In genomic region chr3:108305484-108306172, GRCh38 we compare ENCODE assay signal across 13 cellular contexts. TPM values are rescaled to one million over a fixed set of nuclear protein-coding genes. Genes with fewer than 3 reads are reported as not detected.
DNase-seq lines count a peak whose midpoint lies in the region; ATAC-seq and TF ChIP-seq lines count a peak whose summit lies in the region.
"Had no signal": no experiment of that assay in that cellular context is flagged by ENCODE, and none has a peak within 500 bp of the region (broad histone marks: within the 10 kb centered on the region; RNA-seq: fewer than 3 reads in every experiment).

No MANE protein-coding gene starts in this region.

- H3F3A ChIP-seq in PC-3 (ENCODE audit: low read length, unreplicated experiment): no peaks in the 10 kb centered on the region

- H3K4me1 Mint-ChIP-seq in activated naive CD8-positive, alpha-beta T cell treated with anti-CD3 and anti-CD28 coated beads, Interleukin-2, amount 10 ng/mL, durations not matched to agents 7 days and 5 days: peaks cover 41% of the 10 kb centered on the region
- peaks cover 35% of the 10 kb centered on the region for H3K4me1 Mint-ChIP-seq in activated naive CD8-positive, alpha-beta T cell treated with anti-CD3 and anti-CD28 coated beads for 36 hours
- H3K4me1 Mint-ChIP-seq: nephron had no signal

- TF ChIP-seq POLR2A in upper lobe of left lung (IDR thresholded peaks at IDR 0.05): no peak

- CTCF ChIA-PET in PC-3 (lab: Charles Lee): interaction anchor here (0.5 to 0.6 kb wide), 2 partner anchors 38 to 79 kb away, joined by 3 to 4 read pairs; no protein-coding TSS in a partner anchor

- POLR2A ChIA-PET in activated naive CD8-positive, alpha-beta T cell treated with anti-CD3 and anti-CD28 coated beads, Interleukin-2, amount 10 ng/mL, durations not matched to agents 7 days and 5 days (lab: Charles Lee): no interaction called here
- POLR2A ChIA-PET in PC-3 (lab: Charles Lee; ENCODE audit: unreplicated experiment): no interaction called here

- H3K36me3 ChIP-seq in PC-3 (ENCODE audit: low read depth, low read length) (no peaks in the 10 kb centered on the region), upper lobe of left lung (no peaks in the 10 kb centered on the region)
- H3K36me3 ChIP-seq: BE2C had no signal

- H3K4me1 ChIP-seq in PC-3 (ENCODE audit: insufficient read depth, low read length): peaks cover 30% of the 10 kb centered on the region
- H3K4me1 ChIP-seq in upper lobe of left lung: peaks cover 0 to 2% (median 0%) of the 10 kb centered on the region in 4 donors

- ATAC-seq in activated naive CD8-positive, alpha-beta T cell treated with anti-CD3 and anti-CD28 coated beads, Interleukin-2, amount 10 ng/mL, durations not matched to agents 7 days and 5 days (ENCODE audit: low read depth): no peak
- ATAC-seq in PC-3 (peak; percentile 97), upper lobe of left lung (ENCODE audit: low FRiP score in 2 of 2) (peak; percentile 31 to 78), GM18861 (IDR thresholded peaks at IDR 0.05; ENCODE audit: unreplicated experiment) (no peak), HG03280 (IDR thresholded peaks at IDR 0.05; ENCODE audit: unreplicated experiment) (no peak)

- no peak for DNase-seq in activated naive CD8-positive, alpha-beta T cell treated with anti-CD3 and anti-CD28 coated beads, Interleukin-2, amount 10 ng/mL, durations not matched to agents 7 days and 5 days
- no peak for DNase-seq in activated naive CD8-positive, alpha-beta T cell treated with anti-CD3 and anti-CD28 coated beads for 36 hours
- DNase-seq in PC-3 (peak; percentile 94), fibroblast of mammary gland (ENCODE audit: low read depth) (peak; percentile 11), upper lobe of left lung (peak in 1 of 2 donors; percentile 75), NCI-H526 treated with DMSO at 0.1 percent for 48 hours (lab: John Stamatoyannopoulos, UW) (no peak)
- DNase-seq: BE2C, H9, NCI-H524 had no signal

- TF ChIP-seq EP300 in upper lobe of left lung (IDR thresholded peaks at IDR 0.05): no peak

- intact Hi-C loops in PC-3 (cut with micrococcal nuclease): loop anchor here (10.0 kb wide), 1 partner anchor 169 kb away; no protein-coding TSS in a partner anchor

- no peak overlapping the region for H2AFZ ChIP-seq in PC-3 (ENCODE audit: low read length)

- no peaks in the 10 kb centered on the region for H4K20me1 ChIP-seq in PC-3 (ENCODE audit: low read length)

- H3K79me2 ChIP-seq in PC-3 (ENCODE audit: low read length): no peaks in the 10 kb centered on the region

- no peak overlapping the region for H3K4me3 Mint-ChIP-seq in activated naive CD8-positive, alpha-beta T cell treated with anti-CD3 and anti-CD28 coated beads, Interleukin-2, amount 10 ng/mL, durations not matched to agents 7 days and 5 days
- no peak overlapping the region for H3K4me3 Mint-ChIP-seq in activated naive CD8-positive, alpha-beta T cell treated with anti-CD3 and anti-CD28 coated beads for 36 hours
- H3K4me3 Mint-ChIP-seq: H9, nephron had no signal

- peak overlapping the region; percentile 25; the same call in 1 of the 2 replicates for H3K27ac ChIP-seq in PC-3 (ENCODE audit: low read length)
- H3K27ac ChIP-seq in upper lobe of left lung: no peak overlapping the region

- peaks cover 35% of the 10 kb centered on the region for H3K36me3 Mint-ChIP-seq in activated naive CD8-positive, alpha-beta T cell treated with anti-CD3 and anti-CD28 coated beads, Interleukin-2, amount 10 ng/mL, durations not matched to agents 7 days and 5 days
- H3K36me3 Mint-ChIP-seq in activated naive CD8-positive, alpha-beta T cell treated with anti-CD3 and anti-CD28 coated beads for 36 hours: peaks cover 6% of the 10 kb centered on the region

- peaks cover 12% of the 10 kb centered on the region for H3K9me3 Mint-ChIP-seq in activated naive CD8-positive, alpha-beta T cell treated with anti-CD3 and anti-CD28 coated beads, Interleukin-2, amount 10 ng/mL, durations not matched to agents 7 days and 5 days
- H3K9me3 Mint-ChIP-seq in activated naive CD8-positive, alpha-beta T cell treated with anti-CD3 and anti-CD28 coated beads for 36 hours: peaks cover 3% of the 10 kb centered on the region

- TF ChIP-seq CTCF in PC-3 (conservative IDR thresholded peaks at IDR 0.05; ENCODE audit: low read depth, low read length) (peak; percentile 15; the same call in 1 of the 2 replicates), fibroblast of mammary gland (conservative IDR thresholded peaks at IDR 0.05; ENCODE audit: control insufficient read depth, insufficient read depth, low read depth, low read length) (no peak), upper lobe of left lung (IDR thresholded peaks at IDR 0.05) (no peak)

- peaks cover 2% of the 10 kb centered on the region for H3K27me3 Mint-ChIP-seq in activated naive CD8-positive, alpha-beta T cell treated with anti-CD3 and anti-CD28 coated beads, Interleukin-2, amount 10 ng/mL, durations not matched to agents 7 days and 5 days
- H3K27me3 Mint-ChIP-seq in activated naive CD8-positive, alpha-beta T cell treated with anti-CD3 and anti-CD28 coated beads for 36 hours: no peaks in the 10 kb centered on the region

- BruUV-seq in PC-3 (replicated peaks; lab: Mats Ljungman, UMichigan): no TSS peak

- H3K9ac ChIP-seq in PC-3 (ENCODE audit: low read length): no peak overlapping the region

- H3K4me3 ChIP-seq in PC-3 (ENCODE audit: low read length) (no peak overlapping the region), fibroblast of mammary gland (ENCODE audit: control insufficient read depth, low read depth, low read length) (no peak overlapping the region), upper lobe of left lung (no peak overlapping the region)

- no peaks in the 10 kb centered on the region for H3K9me2 ChIP-seq in PC-3 (replicated peaks; ENCODE audit: low read length)

- peaks cover 6% of the 10 kb centered on the region for H3K9me3 ChIP-seq in PC-3 (ENCODE audit: low read length)
- H3K9me3 ChIP-seq in upper lobe of left lung: peaks cover 0 to 4% (median 0%) of the 10 kb centered on the region in 4 donors
- H3K9me3 ChIP-seq: BE2C had no signal

- WGBS in upper lobe of left lung, 2 donors: 71 to 72% methylated on average over 1 of the region's 1 CpG

- H3K27me3 ChIP-seq in PC-3 (ENCODE audit: low read length) (no peaks in the 10 kb centered on the region), upper lobe of left lung (no peaks in the 10 kb centered on the region)
- H3K27me3 ChIP-seq: BE2C had no signal

- H3K27ac Mint-ChIP-seq in activated naive CD8-positive, alpha-beta T cell treated with anti-CD3 and anti-CD28 coated beads, Interleukin-2, amount 10 ng/mL, durations not matched to agents 7 days and 5 days: peak overlapping the region; percentile 38
- H3K27ac Mint-ChIP-seq in activated naive CD8-positive, alpha-beta T cell treated with anti-CD3 and anti-CD28 coated beads for 36 hours: no peak overlapping the region
- H3K27ac Mint-ChIP-seq: nephron had no signal

- H3K4me2 ChIP-seq in PC-3 (ENCODE audit: low read length): peak overlapping the region; percentile 20

RNA-seq across cellular contexts. Expression of gene HHLA2, which starts 9.3 kb away (rescaled TPM):
- 1 to 10 TPM; 3.9 to 4.0 TPM for total RNA-seq in activated naive CD8-positive, alpha-beta T cell treated with anti-CD3 and anti-CD28 coated beads, Interleukin-2, amount 10 ng/mL, durations not matched to agents 7 days and 5 days
- 1 to 10 TPM; 1.1 to 1.3 TPM for total RNA-seq in activated naive CD8-positive, alpha-beta T cell treated with anti-CD3 and anti-CD28 coated beads for 36 hours
- total RNA-seq in PC-3 (2014; rRNA removed) (not detected in 2 replicates), upper lobe of left lung (10 to 100 TPM in 1 of 6 donors, 1 to 10 TPM in 3, under 1 TPM in 2; 0.26 to 13.7 (median 3.1) TPM)
- total RNA-seq: H9, LHCN-M2 had no signal

Comparison
In these comparisons a context has a peak if more than half of its experiments do, and no peak if none do; other contexts are left out.
1. ATAC-seq: peak in PC-3 (single experiment) and upper lobe of left lung (2 of 2); none in activated naive CD8-positive, alpha-beta T cell treated with anti-CD3 and anti-CD28 coated beads, Interleukin-2, amount 10 ng/mL, durations not matched to agents 7 days and 5 days (single experiment), GM18861 (single experiment) and HG03280 (single experiment).
2. DNase-seq: peak in PC-3 (single experiment) and fibroblast of mammary gland (single experiment); none in activated naive CD8-positive, alpha-beta T cell treated with anti-CD3 and anti-CD28 coated beads, Interleukin-2, amount 10 ng/mL, durations not matched to agents 7 days and 5 days (single experiment), activated naive CD8-positive, alpha-beta T cell treated with anti-CD3 and anti-CD28 coated beads for 36 hours (single experiment) and NCI-H526 treated with DMSO at 0.1 percent for 48 hours (single experiment).